ENCODE assay signal across 1 cellular context in genomic region chr1:155479205-155479604, GRCh38.
TF ChIP-seq lines count a peak whose summit lies in the region.

No MANE protein-coding gene starts in this region.

TF ChIP-seq in WTC11, 78 proteins besides CTCF, POLR2A, EP300 and RAD21 (continued from another document):
- TF ChIP-seq ATF6 (CRISPR knock-in tag; IDR thresholded peaks at IDR 0.05) (no peak), SMAD4 (CRISPR knock-in tag; IDR thresholded peaks at IDR 0.05) (no peak), ZNF532 (CRISPR knock-in tag; IDR thresholded peaks at IDR 0.05; ENCODE audit: borderline replicate concordance) (no peak), EMX1 (CRISPR knock-in tag; IDR thresholded peaks at IDR 0.05) (no peak), ERG (CRISPR knock-in tag; IDR thresholded peaks at IDR 0.05) (no peak), GTF2I (CRISPR knock-in tag; conservative IDR thresholded peaks at IDR 0.05) (no peak), ZNF232 (CRISPR knock-in tag; IDR thresholded peaks at IDR 0.05) (no peak)
